In genomic region chr9:95808001-95808400, GRCh38 we compare ENCODE assay signal across 14 cellular contexts.
DNase-seq lines count a peak whose midpoint lies in the region; TF ChIP-seq lines count a peak whose summit lies in the region.
"Had no signal": no experiment of that assay in that cellular context is flagged by ENCODE, and none has a peak within 500 bp of the region (broad histone marks: within the 10 kb centered on the region; RNA-seq: fewer than 3 reads in every experiment).

No MANE protein-coding gene starts in this region.

- H3K9me2 ChIP-seq in GM23248 (ENCODE audit: insufficient read depth), result no peaks in the 10 kb centered on the region

- H3K79me2 ChIP-seq in GM23248 (ENCODE audit: insufficient read depth), result no peaks in the 10 kb centered on the region

- no peaks in the 10 kb centered on the region for H3F3A ChIP-seq in GM23248 (ENCODE audit: insufficient read depth)

- no peaks in the 10 kb centered on the region for H4K20me1 ChIP-seq in GM23248 (ENCODE audit: insufficient read depth)

- no peak for TF ChIP-seq POLR2A in adrenal gland (IDR thresholded peaks at IDR 0.05)
- no peak for TF ChIP-seq POLR2A in spleen (IDR thresholded peaks at IDR 0.05)

- no peak overlapping the region for H2AFZ ChIP-seq in GM23248

- H3K4me3 ChIP-seq in AG10803 (ENCODE audit: low read length) (no peak overlapping the region), GM23248 (no peak overlapping the region), adrenal gland (no peak overlapping the region), spleen (no peak overlapping the region)
- H3K4me3 ChIP-seq: esophagus squamous epithelium, ovary had no signal

- TF ChIP-seq CTCF in AG10803 (conservative IDR thresholded peaks at IDR 0.05; ENCODE audit: low read length), result no peak
- TF ChIP-seq CTCF in adrenal gland (IDR thresholded peaks at IDR 0.05), result no peak
- no peak for TF ChIP-seq CTCF in spleen (IDR thresholded peaks at IDR 0.05 in 8 of 11, conservative IDR thresholded peaks at IDR 0.05 in 3 of 11)

- intact Hi-C loops in adrenal gland (cut with DNase I) (no loop called here), spleen (cut with DNase I; ENCODE audit: low total_unique reads) (no loop called here)

- no peak overlapping the region for H3K4me2 ChIP-seq in GM23248 (ENCODE audit: unreplicated experiment)

- H3K9ac ChIP-seq in GM23248, result no peak overlapping the region

- H3K36me3 ChIP-seq in GM23248 (ENCODE audit: low read depth) (no peaks in the 10 kb centered on the region), adrenal gland (replicated peaks in 1 of 2) (no peaks in the 10 kb centered on the region), spleen (peaks cover 0 to 6% (median 0%) of the 10 kb centered on the region in 6 donors)
- H3K36me3 ChIP-seq: ovary had no signal

- peaks cover 15% of the 10 kb centered on the region for H3K27me3 ChIP-seq in GM23248 (replicated peaks; ENCODE audit: insufficient read depth)
- no peaks in the 10 kb centered on the region for H3K27me3 ChIP-seq in adrenal gland
- no peaks in the 10 kb centered on the region for H3K27me3 ChIP-seq in spleen (replicated peaks in 1 of 7)
- H3K27me3 ChIP-seq: esophagus squamous epithelium, ovary had no signal

- H3K27ac ChIP-seq in GM23248 (no peak overlapping the region), adrenal gland (peak overlapping the region in 3 of 5 donors; percentile 3 to 17 (median 4)), spleen (peak overlapping the region in 2 of 8 donors; percentile 10 to 65)

- in situ Hi-C loops in GM23248 (cut with MboI), result no loop called here

- WGBS in GM23248 (ENCODE audit: low coverage in 1 of 2, low lambda C conversion rate in 2 of 2, missing lambda C conversion rate in 2 of 2), 2 experiments, result 46 to 49% methylated on average over 3 of the region's 3 CpGs
- WGBS in adrenal gland, 4 donors, result 49 to 60% (median 52%) methylated on average over 3 of the region's 3 CpGs
- 50 to 77% (median 63%) methylated on average over 3 of the region's 3 CpGs for whole genome bisulfite sequencing in spleen, 5 donors

- DNase-seq in AG10803 (ENCODE audit: low read depth) (peak; percentile 32), GM23248 (peak; percentile 15), adrenal gland (peak in 1 of 7 donors; percentile 19), left kidney (ENCODE audit: low read depth, low spot score) (peak; percentile 48), C1 segment of cervical spinal cord (lab: John Stamatoyannopoulos, UW) (no peak), spleen (no peak)
- no peak for DNase-seq in activated CD4-positive, alpha-beta T cell treated with anti-CD3 and anti-CD28 coated beads for 48 hours
- no peak for DNase-seq in activated CD8-positive, alpha-beta memory T cell treated with anti-CD3 and anti-CD28 coated beads for 24 hours
- DNase-seq: activated naive CD4-positive, alpha-beta T cell treated with anti-CD3 and anti-CD28 coated beads, Interleukin-2, amount 10 ng/mL, durations not matched to agents 7 days and 5 days; DMS79; esophagus squamous epithelium; NCI-H2171; SHP77 had no signal

- no peaks in the 10 kb centered on the region for H3K9me3 ChIP-seq in GM23248 (ENCODE audit: low read depth)
- H3K9me3 ChIP-seq in adrenal gland (replicated peaks in 1 of 3), result no peaks in the 10 kb centered on the region
- H3K9me3 ChIP-seq in spleen, result peaks cover 0 to 8% (median 0%) of the 10 kb centered on the region in 8 donors
- H3K9me3 ChIP-seq: esophagus squamous epithelium, ovary had no signal

- H3K4me1 ChIP-seq in GM23248 (ENCODE audit: insufficient read depth) (no peaks in the 10 kb centered on the region), adrenal gland (replicated peaks in 1 of 2) (peaks cover 12 to 14% of the 10 kb centered on the region in 2 donors), spleen (peaks cover 0 to 13% (median 6%) of the 10 kb centered on the region in 6 donors)

Comparison
In these comparisons a context has a peak if more than half of its experiments do, and no peak if none do; other contexts are left out.
1. DNase-seq: peak in AG10803 (single experiment), GM23248 (single experiment) and left kidney (single experiment); none in activated CD4-positive, alpha-beta T cell treated with anti-CD3 and anti-CD28 coated beads for 48 hours (single experiment), activated CD8-positive, alpha-beta memory T cell treated with anti-CD3 and anti-CD28 coated beads for 24 hours (single experiment), C1 segment of cervical spinal cord (0 of 14) and spleen (single experiment).